ENCODE assay signal across 8 cellular contexts in the genomic region with DNA sequence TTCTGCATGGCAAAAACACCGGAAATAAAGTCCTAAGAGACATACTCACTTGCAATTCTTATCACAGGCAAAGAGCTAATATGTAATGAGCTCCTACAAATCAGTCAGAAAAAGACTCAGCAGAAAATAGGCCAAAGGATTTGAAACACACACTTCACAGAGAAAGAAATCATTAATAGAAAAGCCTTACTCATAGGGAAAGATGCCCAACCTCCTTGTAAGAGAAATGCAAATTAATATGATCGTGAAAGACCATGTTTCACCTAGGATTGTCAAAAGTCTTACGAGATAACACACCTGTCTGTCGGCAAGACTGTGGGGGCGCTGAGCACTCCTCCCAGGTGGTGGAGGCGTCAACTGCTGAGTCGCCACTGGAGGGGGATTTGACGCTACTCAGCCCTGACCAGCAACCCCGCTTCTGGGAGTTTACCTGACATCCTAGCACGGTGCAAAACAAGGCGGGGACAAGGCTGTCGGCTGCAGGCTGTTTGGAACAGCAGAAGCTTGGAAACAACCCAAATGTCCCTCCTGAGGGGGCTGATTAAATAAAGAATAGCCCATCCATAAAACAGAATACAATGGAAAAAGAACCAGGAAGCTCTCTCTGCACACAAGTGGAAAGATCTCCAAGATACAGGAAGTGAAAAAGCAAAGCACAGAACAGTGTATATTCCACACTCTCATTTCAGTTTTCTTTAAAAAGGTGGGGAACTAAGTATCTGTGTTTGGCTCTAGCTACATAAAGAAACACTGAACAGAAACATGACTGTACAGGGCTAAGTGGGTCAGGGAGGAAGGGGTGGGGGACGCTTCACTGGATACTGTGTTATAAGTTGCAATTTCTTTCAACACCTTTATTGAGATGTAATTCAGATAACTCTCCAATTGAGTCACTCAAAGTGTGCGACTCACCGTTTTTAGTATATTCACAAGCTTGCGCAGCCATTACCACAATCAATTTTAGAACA. TPM values are rescaled to one million over a fixed set of nuclear protein-coding genes. Genes with fewer than 3 reads are reported as not detected.
DNase-seq lines count a peak whose midpoint lies in the region; ATAC-seq lines count a peak whose summit lies in the region.

No MANE protein-coding gene starts in this region.

- H2BK15ac ChIP-seq in neuronal stem cell (ENCODE audit: low read length), result no peak overlapping the region

- peaks cover 0 to 2% of the 10 kb centered on the region in 2 donors for H3K9me3 ChIP-seq in neuronal stem cell (replicated peaks in 1 of 2; ENCODE audit: control insufficient read depth in 2 of 2, insufficient read depth in 1 of 2, low read depth in 1 of 2, low read length in 2 of 2)

- no peak overlapping the region for H3K4ac ChIP-seq in neuronal stem cell (ENCODE audit: low read length)

- H2AK5ac ChIP-seq in neuronal stem cell (ENCODE audit: low read depth, low read length), result no peak overlapping the region

- no peak overlapping the region for H3K18ac ChIP-seq in neuronal stem cell (ENCODE audit: low read length)

- peak overlapping the region; percentile 63 for H3K9ac ChIP-seq in neuronal stem cell (ENCODE audit: low read depth, low read length, poor library complexity)

- no peak overlapping the region for H2BK120ac ChIP-seq in neuronal stem cell (ENCODE audit: low read depth, low read length)

- no CpG with 5 or more reads among the region's 16 CpGs for WGBS in neuronal stem cell (ENCODE audit: extremely low coverage in 2 of 2, insufficient read length in 2 of 2, insufficient replicate concordance in 1 of 2), 2 donors

- peak; percentile 72 for DNase-seq in DMS153 (lab: John Stamatoyannopoulos, UW)
- peak; percentile 52 for DNase-seq in activated CD4-positive, alpha-beta T cell treated with anti-CD3 and anti-CD28 coated beads for 48 hours
- no peak for DNase-seq in epithelial cell of prostate (ENCODE audit: low read depth, low spot score)
- no peak for DNase-seq in neuronal stem cell (ENCODE audit: low spot score)
- DNase-seq in H4 (ENCODE audit: low spot score), result no peak
- no peak for DNase-seq in COLO829 (ENCODE audit: low spot score)

- H4K91ac ChIP-seq in neuronal stem cell (ENCODE audit: low read depth, low read length, poor library complexity), result no peak overlapping the region

- H2BK5ac ChIP-seq in neuronal stem cell (ENCODE audit: low read length), result no peak overlapping the region

- H2BK12ac ChIP-seq in neuronal stem cell (ENCODE audit: low read length), result no peak overlapping the region

- no peaks in the 10 kb centered on the region for H3K27me3 ChIP-seq in neuronal stem cell (ENCODE audit: control insufficient read depth in 3 of 3, insufficient read depth in 3 of 3, low read depth in 1 of 3, low read length in 3 of 3)

- ATAC-seq in GM19463 (IDR thresholded peaks at IDR 0.05; ENCODE audit: unreplicated experiment) (peak; percentile 79), HG03558 (IDR thresholded peaks at IDR 0.05; ENCODE audit: extremely low read depth, unreplicated experiment) (peak; percentile 45)

- no peak overlapping the region for H3K4me2 ChIP-seq in neuronal stem cell (ENCODE audit: insufficient read depth, low read length, poor library complexity, severe bottlenecking)

- H3K79me1 ChIP-seq in neuronal stem cell (ENCODE audit: low read depth, low read length), result peaks cover 24% of the 10 kb centered on the region

- no peak overlapping the region for H3K23ac ChIP-seq in neuronal stem cell (ENCODE audit: low read depth, low read length, poor library complexity)

- no peak overlapping the region for H3K14ac ChIP-seq in neuronal stem cell (ENCODE audit: low read length)

- H3K4me3 ChIP-seq in neuronal stem cell (ENCODE audit: low read length in 2 of 2), result no peak overlapping the region

- peak overlapping the region; percentile 99 for H3K27ac ChIP-seq in epithelial cell of prostate
- no peak overlapping the region for H3K27ac ChIP-seq in neuronal stem cell (replicated peaks; ENCODE audit: low read length)

- peaks cover 49 to 95% of the 10 kb centered on the region in 2 donors for H3K36me3 ChIP-seq in neuronal stem cell (replicated peaks in 1 of 2; ENCODE audit: control insufficient read depth in 2 of 2, insufficient read depth in 2 of 2, low read length in 2 of 2)

- H4K8ac ChIP-seq in neuronal stem cell (ENCODE audit: low read depth, low read length), result no peak overlapping the region

- no peak overlapping the region for H2AFZ ChIP-seq in neuronal stem cell (ENCODE audit: low read length)

- peaks cover 0 to 3% of the 10 kb centered on the region in 2 donors for H3K4me1 ChIP-seq in neuronal stem cell (ENCODE audit: control insufficient read depth in 2 of 2, insufficient read depth in 1 of 2, low read depth in 1 of 2, low read length in 2 of 2)

RNA-seq across cellular contexts. Expression of a gene that starts 11.5 kb away (rescaled TPM):
- 224 TPM for polyA plus RNA-seq in neuronal stem cell (2013, experiment 1 of 2)
- 229 TPM for polyA plus RNA-seq in neuronal stem cell (2013, experiment 2 of 2)
- total RNA-seq in H4 (2014; rRNA removed; shearing (Covaris generic)), result 87.4 and 95.4 TPM in 2 replicates

RNA-seq across cellular contexts. Expression of a gene that starts 33.0 kb away (rescaled TPM):
- 50.9 TPM for polyA plus RNA-seq in neuronal stem cell (2013, experiment 1 of 2)
- polyA plus RNA-seq in neuronal stem cell (2013, experiment 2 of 2), result 51.3 TPM
- 46.6 and 62.1 TPM in 2 replicates for total RNA-seq in H4 (2014; rRNA removed; shearing (Covaris generic))

Comparison
In these comparisons a context has a peak if more than half of its experiments do, and no peak if none do; other contexts are left out.
1. DNase-seq: peak in DMS153 (single experiment) and activated CD4-positive, alpha-beta T cell treated with anti-CD3 and anti-CD28 coated beads for 48 hours (single experiment); none in epithelial cell of prostate (single experiment), neuronal stem cell (single experiment), H4 (single experiment) and COLO829 (single experiment).